In the genomic region with DNA sequence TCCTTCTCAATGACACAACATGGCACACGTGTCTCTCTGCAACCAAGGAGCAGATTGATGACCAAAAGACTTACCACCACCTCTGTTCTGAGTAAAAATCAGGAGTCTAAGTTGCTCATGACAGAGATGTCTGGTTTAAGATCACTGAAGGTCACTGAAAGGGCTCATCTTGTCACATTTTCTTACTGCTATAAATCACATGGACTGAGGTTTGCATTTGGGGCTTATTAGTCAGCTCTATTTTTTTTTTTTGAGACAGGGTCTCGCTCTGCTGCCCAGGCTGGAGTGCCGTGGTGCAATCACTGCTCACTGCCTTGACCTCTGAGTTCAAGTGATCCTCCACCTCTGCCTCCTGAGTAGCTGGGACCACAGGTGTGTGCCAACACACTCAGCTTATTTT, we compare ENCODE assay signal across 14 cellular contexts. TPM values are rescaled to one million over a fixed set of nuclear protein-coding genes. Genes with fewer than 3 reads are reported as not detected.
DNase-seq lines count a peak whose midpoint lies in the region; ATAC-seq and TF ChIP-seq lines count a peak whose summit lies in the region.
"Had no signal": no experiment of that assay in that cellular context is flagged by ENCODE, and none has a peak within 500 bp of the region (broad histone marks: within the 10 kb centered on the region; RNA-seq: fewer than 3 reads in every experiment).

No MANE protein-coding gene starts in this region.

- H3K27me3 ChIP-seq in heart right ventricle, result no peaks in the 10 kb centered on the region
- H3K27me3 ChIP-seq in upper lobe of left lung, result no peaks in the 10 kb centered on the region
- H3K27me3 ChIP-seq: breast epithelium, sigmoid colon had no signal

- peaks cover 9 to 98% (median 46%) of the 10 kb centered on the region in 9 donors for H3K36me3 ChIP-seq in heart right ventricle
- H3K36me3 ChIP-seq in upper lobe of left lung, result peaks cover 27 to 91% (median 66%) of the 10 kb centered on the region in 4 donors

- DNase-seq in heart right ventricle (no peak), left ventricle myocardium superior (no peak), kidney tubule cell (ENCODE audit: low spot score) (peak; percentile 92), upper lobe of left lung (no peak), NCI-H524 treated with DMSO at 0.1 percent for 48 hours (lab: John Stamatoyannopoulos, UW) (no peak)
- DNase-seq in activated naive CD4-positive, alpha-beta T cell treated with anti-CD3 and anti-CD28 coated beads, Interleukin-2, amount 50 U/mL, for 72 hours (ENCODE audit: low spot score in 2 of 2), result no peak
- DNase-seq: activated CD4-positive, alpha-beta T cell treated with anti-CD3 and anti-CD28 coated beads, Interleukin-2, amount 50 U/mL, for 4 hours; NCI-H1105; NCI-H69; sigmoid colon; SK-N-SH had no signal

- H3K9me3 Mint-ChIP-seq in activated naive CD4-positive, alpha-beta T cell treated with anti-CD3 and anti-CD28 coated beads, Interleukin-2, amount 50 U/mL, for 72 hours, result no peaks in the 10 kb centered on the region

- H3K27ac ChIP-seq in heart right ventricle, result peak overlapping the region; percentile 33 to 100 (median 100)
- H3K27ac ChIP-seq in upper lobe of left lung, result peak overlapping the region; percentile 71 to 100 (median 100)

- H3K4me1 ChIP-seq in heart right ventricle (peaks cover 20 to 88% (median 81%) of the 10 kb centered on the region in 9 donors), upper lobe of left lung (peaks cover 71 to 93% (median 90%) of the 10 kb centered on the region in 4 donors)

- H3K9me3 ChIP-seq in heart right ventricle, result no peaks in the 10 kb centered on the region
- H3K9me3 ChIP-seq in upper lobe of left lung, result no peaks in the 10 kb centered on the region
- H3K9me3 ChIP-seq: breast epithelium, sigmoid colon, SK-N-SH had no signal

- no peak for TF ChIP-seq EP300 in upper lobe of left lung (IDR thresholded peaks at IDR 0.05)

- H3K27ac Mint-ChIP-seq in activated naive CD4-positive, alpha-beta T cell treated with anti-CD3 and anti-CD28 coated beads, Interleukin-2, amount 50 U/mL, for 72 hours, result peak overlapping the region; percentile 81 to 94

- no peak for ATAC-seq in heart right ventricle
- no peak for ATAC-seq in left ventricle myocardium superior
- peak in 1 of 2 donors; percentile 27 for ATAC-seq in activated naive CD4-positive, alpha-beta T cell treated with anti-CD3 and anti-CD28 coated beads, Interleukin-2, amount 50 U/mL, for 72 hours
- ATAC-seq in upper lobe of left lung (ENCODE audit: low FRiP score in 2 of 2), result no peak
- no peak for ATAC-seq in GM18517 (IDR thresholded peaks at IDR 0.05; ENCODE audit: unreplicated experiment)
- ATAC-seq in GM19463 (IDR thresholded peaks at IDR 0.05; ENCODE audit: unreplicated experiment), result no peak

- TF ChIP-seq POLR2A in upper lobe of left lung (IDR thresholded peaks at IDR 0.05), result no peak

- intact Hi-C loops in heart right ventricle (cut with DNase I), result no loop called here
- intact Hi-C loops in left ventricle myocardium superior (cut with micrococcal nuclease), result no loop called here

- H3K36me3 Mint-ChIP-seq in activated naive CD4-positive, alpha-beta T cell treated with anti-CD3 and anti-CD28 coated beads, Interleukin-2, amount 50 U/mL, for 72 hours, result peaks cover 65 to 70% of the 10 kb centered on the region in 2 donors

- WGBS in heart right ventricle, 2 donors, result 75 to 80% methylated on average over 3 of the region's 3 CpGs
- 64% methylated on average over 3 of the region's 3 CpGs for WGBS in upper lobe of left lung, 2 donors

- no peak for TF ChIP-seq CTCF in heart right ventricle (IDR thresholded peaks at IDR 0.05)
- no peak for TF ChIP-seq CTCF in upper lobe of left lung (IDR thresholded peaks at IDR 0.05)

- H3K4me3 ChIP-seq in heart right ventricle, result no peak overlapping the region
- H3K4me3 ChIP-seq in upper lobe of left lung, result peak overlapping the region in 1 of 4 donors; percentile 16
- H3K4me3 ChIP-seq: breast epithelium, sigmoid colon had no signal

RNA-seq across cellular contexts. Expression of a gene that starts 19.4 kb away (rescaled TPM):
- total RNA-seq in heart right ventricle, result 100 to 1,000 TPM; 171 to 257 (median 212) TPM
- polyA plus RNA-seq in heart right ventricle, result 100 to 1,000 TPM in 1 of 2 donors, 10 to 100 TPM in 1; 91.5 to 164 TPM
- total RNA-seq in left ventricle myocardium superior, result 252 TPM
- 100 to 1,000 TPM; 275 to 321 TPM for total RNA-seq in activated naive CD4-positive, alpha-beta T cell treated with anti-CD3 and anti-CD28 coated beads, Interleukin-2, amount 50 U/mL, for 72 hours
- 1,000 to 10,000 TPM in 1 of 6 donors, 100 to 1,000 TPM in 5; 263 to 1,189 (median 435) TPM for total RNA-seq in upper lobe of left lung

RNA-seq across cellular contexts. Expression of a gene that starts 47.5 kb away (rescaled TPM):
- total RNA-seq in heart right ventricle (10 to 100 TPM in 1 of 10 donors, 1 to 10 TPM in 9; 4.6 to 13.2 (median 5.6) TPM), left ventricle myocardium superior (6.4 TPM), upper lobe of left lung (10 to 100 TPM; 21.1 to 67.1 (median 29.9) TPM)
- 1 to 10 TPM; 2.0 to 5.9 TPM for polyA plus RNA-seq in heart right ventricle
- 10 to 100 TPM; 23.5 to 25.1 TPM for total RNA-seq in activated naive CD4-positive, alpha-beta T cell treated with anti-CD3 and anti-CD28 coated beads, Interleukin-2, amount 50 U/mL, for 72 hours
